Comparison of ENCODE assay signal across 1 cellular context in genomic region chr2:8277921-8278571, GRCh38.
TF ChIP-seq lines count a peak whose summit lies in the region.

No MANE protein-coding gene starts in this region.

TF ChIP-seq in H1, 55 proteins besides CTCF, POLR2A, EP300 and RAD21:
- TF ChIP-seq RNF2 (IDR thresholded peaks at IDR 0.05; ENCODE audit: borderline replicate concordance, low read depth, low read length, missing control alignments, poor library complexity, severe bottlenecking) (no peak), RXRA (IDR thresholded peaks at IDR 0.05; ENCODE audit: insufficient read depth, low read depth, low read length) (no peak), MAX (IDR thresholded peaks at IDR 0.05) (no peak), SRF (IDR thresholded peaks at IDR 0.05; ENCODE audit: low read depth, low read length) (no peak), ATF2 (IDR thresholded peaks at IDR 0.05; ENCODE audit: low read length) (no peak), NRF1 (IDR thresholded peaks at IDR 0.05; ENCODE audit: low read depth, low read length) (no peak), CBX5 (IDR thresholded peaks at IDR 0.05; ENCODE audit: low read depth, low read length) (no peak), SIX5 (IDR thresholded peaks at IDR 0.05; ENCODE audit: low read depth, low read length) (no peak), KDM1A (IDR thresholded peaks at IDR 0.05; ENCODE audit: borderline replicate concordance, low read length) (no peak)
